In the genomic region with DNA sequence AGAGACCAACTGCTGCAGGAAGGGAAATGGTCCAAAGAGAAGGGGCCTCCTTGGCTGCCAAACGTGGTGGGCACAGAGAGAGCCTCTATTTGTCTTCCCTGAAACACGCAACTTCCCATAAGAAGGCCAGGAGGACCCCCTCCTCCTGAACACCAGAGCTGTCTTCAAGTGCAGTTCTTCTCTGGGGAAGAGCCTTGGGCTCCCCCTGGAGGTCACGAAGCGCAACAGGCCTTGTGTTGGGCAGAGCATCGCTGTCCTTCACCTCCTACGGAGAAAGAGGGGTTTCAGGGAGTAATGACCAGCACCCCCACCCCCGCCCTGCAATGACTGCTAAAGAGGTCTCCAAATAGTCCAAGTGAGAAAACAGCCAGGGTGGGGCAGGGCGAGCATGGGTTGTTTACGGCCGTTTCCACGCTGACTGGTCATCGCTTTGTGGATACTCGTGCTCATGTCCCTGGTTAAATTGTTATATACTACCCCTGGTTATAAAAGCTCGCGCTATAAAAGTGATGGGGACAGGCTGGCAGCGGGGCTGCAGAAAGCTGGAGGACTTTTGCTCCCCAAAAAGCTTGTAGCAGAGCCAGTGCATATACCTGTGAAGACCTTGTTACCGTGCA, we compare ENCODE assay signal across 8 cellular contexts.
DNase-seq lines count a peak whose midpoint lies in the region; ATAC-seq and TF ChIP-seq lines count a peak whose summit lies in the region.

No MANE protein-coding gene starts in this region.

- TF ChIP-seq RAD21 in neural cell (conservative IDR thresholded peaks at IDR 0.05), result peak; percentile 56

- no peak for TF ChIP-seq EP300 in neural cell (conservative IDR thresholded peaks at IDR 0.05; ENCODE audit: poor library complexity, severe bottlenecking)

- TF ChIP-seq CTCF in neural cell (IDR thresholded peaks at IDR 0.05; ENCODE audit: poor library complexity, severe bottlenecking), result peak; percentile 60

- ATAC-seq in HG02610 (IDR thresholded peaks at IDR 0.05; ENCODE audit: unreplicated experiment) (no peak), GM21825 (IDR thresholded peaks at IDR 0.05; ENCODE audit: unreplicated experiment) (no peak)

- no peaks in the 10 kb centered on the region for H3F3A ChIP-seq in neural cell (ENCODE audit: insufficient read depth, low read length, poor library complexity, severe bottlenecking)

- no peaks in the 10 kb centered on the region for H4K20me1 ChIP-seq in neural cell (ENCODE audit: insufficient read depth)

- no peaks in the 10 kb centered on the region for H3K9me3 ChIP-seq in neural cell (ENCODE audit: low read length)

- H2AFZ ChIP-seq in neural cell (ENCODE audit: low read depth, low read length), result no peak overlapping the region

- H3K27ac ChIP-seq in neural cell (ENCODE audit: low read length), result no peak overlapping the region

- no peak overlapping the region for H3K4me2 ChIP-seq in neural cell (ENCODE audit: low read length)

- no peaks in the 10 kb centered on the region for H3K9me2 ChIP-seq in neural cell (ENCODE audit: insufficient read depth, low read length)

- in situ Hi-C loops in SK-MEL-5 (cut with HindIII; ENCODE audit: low pct_unique_long_range_greater_than_20kb, low sequenced_read_pairs), result no loop called here

- no peak overlapping the region for H3K4me3 ChIP-seq in neural cell (ENCODE audit: low read length)

- peak; percentile 31 for DNase-seq in CD1c-positive myeloid dendritic cell (ENCODE audit: extremely low spot score)
- peak; percentile 8 for DNase-seq in H4 (ENCODE audit: low spot score)
- DNase-seq in SK-MEL-5 (ENCODE audit: low read depth, low spot score), result peak; percentile 54
- DNase-seq in dermis blood vessel endothelial cell, result peak; percentile 12
- DNase-seq in NCI-H345 (lab: John Stamatoyannopoulos, UW), result no peak

- H3K36me3 ChIP-seq in neural cell (ENCODE audit: insufficient read depth, low read length), result no peaks in the 10 kb centered on the region

- no peaks in the 10 kb centered on the region for H3K27me3 ChIP-seq in neural cell (ENCODE audit: insufficient read depth, low read depth, low read length)

- no peaks in the 10 kb centered on the region for H3K79me2 ChIP-seq in neural cell (replicated peaks; ENCODE audit: insufficient read depth, low read length)

- no peak overlapping the region for H3K9ac ChIP-seq in neural cell (ENCODE audit: low read length)

TF ChIP-seq in neural cell, 6 proteins besides CTCF, POLR2A, EP300 and RAD21:
- TF ChIP-seq SMC3 (conservative IDR thresholded peaks at IDR 0.05; ENCODE audit: poor library complexity), result peak; percentile 66
- no peak for TF ChIP-seq MXI1 (conservative IDR thresholded peaks at IDR 0.05; ENCODE audit: poor library complexity, severe bottlenecking)
- TF ChIP-seq, protein P1, sequence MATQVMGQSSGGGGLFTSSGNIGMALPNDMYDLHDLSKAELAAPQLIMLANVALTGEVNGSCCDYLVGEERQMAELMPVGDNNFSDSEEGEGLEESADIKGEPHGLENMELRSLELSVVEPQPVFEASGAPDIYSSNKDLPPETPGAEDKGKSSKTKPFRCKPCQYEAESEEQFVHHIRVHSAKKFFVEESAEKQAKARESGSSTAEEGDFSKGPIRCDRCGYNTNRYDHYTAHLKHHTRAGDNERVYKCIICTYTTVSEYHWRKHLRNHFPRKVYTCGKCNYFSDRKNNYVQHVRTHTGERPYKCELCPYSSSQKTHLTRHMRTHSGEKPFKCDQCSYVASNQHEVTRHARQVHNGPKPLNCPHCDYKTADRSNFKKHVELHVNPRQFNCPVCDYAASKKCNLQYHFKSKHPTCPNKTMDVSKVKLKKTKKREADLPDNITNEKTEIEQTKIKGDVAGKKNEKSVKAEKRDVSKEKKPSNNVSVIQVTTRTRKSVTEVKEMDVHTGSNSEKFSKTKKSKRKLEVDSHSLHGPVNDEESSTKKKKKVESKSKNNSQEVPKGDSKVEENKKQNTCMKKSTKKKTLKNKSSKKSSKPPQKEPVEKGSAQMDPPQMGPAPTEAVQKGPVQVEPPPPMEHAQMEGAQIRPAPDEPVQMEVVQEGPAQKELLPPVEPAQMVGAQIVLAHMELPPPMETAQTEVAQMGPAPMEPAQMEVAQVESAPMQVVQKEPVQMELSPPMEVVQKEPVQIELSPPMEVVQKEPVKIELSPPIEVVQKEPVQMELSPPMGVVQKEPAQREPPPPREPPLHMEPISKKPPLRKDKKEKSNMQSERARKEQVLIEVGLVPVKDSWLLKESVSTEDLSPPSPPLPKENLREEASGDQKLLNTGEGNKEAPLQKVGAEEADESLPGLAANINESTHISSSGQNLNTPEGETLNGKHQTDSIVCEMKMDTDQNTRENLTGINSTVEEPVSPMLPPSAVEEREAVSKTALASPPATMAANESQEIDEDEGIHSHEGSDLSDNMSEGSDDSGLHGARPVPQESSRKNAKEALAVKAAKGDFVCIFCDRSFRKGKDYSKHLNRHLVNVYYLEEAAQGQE (IDR thresholded peaks at IDR 0.05; ENCODE audit: borderline replicate concordance), result no peak
- TF ChIP-seq EZH2 (IDR thresholded peaks at IDR 0.05; ENCODE audit: borderline replicate concordance, insufficient read depth, low read length, poor library complexity, severe bottlenecking), result no peak
- no peak for TF ChIP-seq POLR2AphosphoS5 (IDR thresholded peaks at IDR 0.05)
- TF ChIP-seq TAF1 (IDR thresholded peaks at IDR 0.05; ENCODE audit: low read depth), result no peak
TF ChIP-seq in neural cell: peak in this region for 1.
